In the genomic region with DNA sequence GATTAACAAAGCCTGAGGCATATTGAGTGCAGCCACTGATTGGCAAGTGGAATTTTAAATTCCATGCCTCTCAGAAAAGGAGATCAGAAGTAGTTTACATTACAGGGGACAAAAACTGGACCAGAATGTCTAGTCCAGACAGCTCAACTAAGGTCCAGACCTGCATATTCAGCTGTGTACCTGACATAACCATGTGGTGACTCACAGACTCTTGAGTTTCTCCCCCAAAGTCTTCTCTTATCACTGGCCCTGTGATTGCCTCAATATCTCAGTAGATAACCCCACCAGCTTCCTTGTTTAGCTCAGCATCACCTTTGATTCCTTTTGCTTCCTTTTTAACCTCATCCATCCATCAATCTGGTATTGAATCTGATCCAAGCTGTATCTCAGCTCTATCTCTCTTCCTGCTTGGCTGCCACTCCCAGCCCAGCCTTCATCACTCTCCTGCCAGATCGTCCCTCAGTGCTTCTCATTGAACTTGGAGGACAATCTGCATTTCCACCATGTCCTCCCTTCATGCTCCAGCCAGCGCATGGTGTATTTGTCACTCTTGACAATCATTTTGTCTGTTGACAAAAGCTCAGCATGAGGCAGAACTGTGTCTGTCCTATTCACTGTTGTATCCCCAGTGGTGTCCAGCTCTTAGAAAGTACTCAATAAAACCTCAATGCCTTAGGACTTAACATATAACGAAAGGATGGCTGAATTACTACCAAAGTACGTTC, we compare ENCODE assay signal across 16 cellular contexts. TPM values are rescaled to one million over a fixed set of nuclear protein-coding genes. Genes with fewer than 3 reads are reported as not detected.
A peak's percentile ranks its signal among the peaks of the same experiment; 100 is the strongest.
DNase-seq lines count a peak whose midpoint lies in the region; ATAC-seq and TF ChIP-seq lines count a peak whose summit lies in the region.
"Had no signal": no experiment of that assay in that cellular context is flagged by ENCODE, and none has a peak within 500 bp of the region (broad histone marks: within the 10 kb centered on the region; RNA-seq: fewer than 3 reads in every experiment).

No MANE protein-coding gene starts in this region.

- no peaks in the 10 kb centered on the region for H3K9me3 Mint-ChIP-seq in activated CD4-positive, alpha-beta T cell treated with anti-CD3 and anti-CD28 coated beads, Interleukin-2, amount 10 ng/mL, durations not matched to agents 24 days and 14 days
- H3K9me3 Mint-ChIP-seq: CD4-positive, alpha-beta memory T cell had no signal

- H3K27ac ChIP-seq in body of pancreas (peak overlapping the region in 3 of 4 donors; percentile 45 to 52 (median 51)), lung (ENCODE audit: low read depth in 1 of 2, low read length in 1 of 2) (no peak overlapping the region), suprapubic skin (peak overlapping the region; percentile 29)
- H3K27ac ChIP-seq: HL-60 had no signal

- intact Hi-C loops in body of pancreas (cut with DNase I), result no loop called here
- intact Hi-C loops in activated CD4-positive, alpha-beta T cell treated with anti-CD3 and anti-CD28 coated beads, Interleukin-2, amount 10 ng/mL, durations not matched to agents 24 days and 14 days (cut with micrococcal nuclease), result no loop called here

- TF ChIP-seq POLR2A in body of pancreas (IDR thresholded peaks at IDR 0.05) (no peak), suprapubic skin (IDR thresholded peaks at IDR 0.05) (no peak)

- H3K27me3 ChIP-seq in body of pancreas (no peaks in the 10 kb centered on the region), lung (ENCODE audit: control insufficient read depth, insufficient read depth) (no peaks in the 10 kb centered on the region), suprapubic skin (no peaks in the 10 kb centered on the region)

- H3K36me3 Mint-ChIP-seq in activated CD4-positive, alpha-beta T cell treated with anti-CD3 and anti-CD28 coated beads, Interleukin-2, amount 10 ng/mL, durations not matched to agents 24 days and 14 days (ENCODE audit: low read depth), result no peaks in the 10 kb centered on the region

- ATAC-seq in body of pancreas (no peak), lung (ENCODE audit: insufficient read depth, low FRiP score) (peak; percentile 5)
- ATAC-seq: Right ventricle myocardium inferior had no signal

- no peak overlapping the region for H3K4me3 Mint-ChIP-seq in activated CD4-positive, alpha-beta T cell treated with anti-CD3 and anti-CD28 coated beads, Interleukin-2, amount 10 ng/mL, durations not matched to agents 24 days and 14 days
- H3K4me3 Mint-ChIP-seq: CD4-positive, alpha-beta memory T cell had no signal

- H3K9me3 ChIP-seq in body of pancreas, result no peaks in the 10 kb centered on the region
- peaks cover 0 to 2% of the 10 kb centered on the region in 2 donors for H3K9me3 ChIP-seq in lung (ENCODE audit: control insufficient read depth in 2 of 2, insufficient read depth in 1 of 2, low read length in 1 of 2)
- H3K9me3 ChIP-seq in suprapubic skin, result no peaks in the 10 kb centered on the region

- WGBS in body of pancreas, 2 donors, result 24 to 30% methylated on average over 4 of the region's 4 CpGs
- WGBS in lung, 2 donors, result 63 to 68% methylated on average over 4 of the region's 4 CpGs
- WGBS in suprapubic skin, result 68% methylated on average over 4 of the region's 4 CpGs

- no peak overlapping the region for H3K4me3 ChIP-seq in body of pancreas
- H3K4me3 ChIP-seq in lung, result no peak overlapping the region
- no peak overlapping the region for H3K4me3 ChIP-seq in suprapubic skin

- peak; percentile 68 for DNase-seq in NCI-H226
- no peak for DNase-seq in body of pancreas
- DNase-seq in lung (ENCODE audit: low spot score), result no peak
- no peak for DNase-seq in suprapubic skin (ENCODE audit: low spot score in 2 of 2)
- no peak for DNase-seq in inferior parietal cortex (ENCODE audit: extremely low spot score)
- DNase-seq in HCEC 1CT, result no peak
- DNase-seq in activated CD4-positive, alpha-beta T cell treated with anti-CD3 and anti-CD28 coated beads, Interleukin-2, amount 10 ng/mL, durations not matched to agents 24 days and 14 days, result no peak
- DNase-seq: CD4-positive, alpha-beta memory T cell; DMS79; H7; MV-4-11; NCI-H2029; NCI-H2171; NCI-H510A had no signal

- no peak for TF ChIP-seq CTCF in body of pancreas (IDR thresholded peaks at IDR 0.05)
- no peak for TF ChIP-seq CTCF in lung (IDR thresholded peaks at IDR 0.05; ENCODE audit: control extremely low read depth, extremely low read depth)
- no peak for TF ChIP-seq CTCF in suprapubic skin (IDR thresholded peaks at IDR 0.05)

- H3K4me1 Mint-ChIP-seq in activated CD4-positive, alpha-beta T cell treated with anti-CD3 and anti-CD28 coated beads, Interleukin-2, amount 10 ng/mL, durations not matched to agents 24 days and 14 days, result peaks cover 12% of the 10 kb centered on the region

- H3K27me3 Mint-ChIP-seq in activated CD4-positive, alpha-beta T cell treated with anti-CD3 and anti-CD28 coated beads, Interleukin-2, amount 10 ng/mL, durations not matched to agents 24 days and 14 days, result no peaks in the 10 kb centered on the region
- H3K27me3 Mint-ChIP-seq: CD4-positive, alpha-beta memory T cell had no signal

- TF ChIP-seq EP300 in suprapubic skin (IDR thresholded peaks at IDR 0.05), result no peak

- H3K4me1 ChIP-seq in body of pancreas (peaks cover 21% of the 10 kb centered on the region), lung (ENCODE audit: control insufficient read depth in 2 of 2, insufficient read depth in 2 of 2, low read length in 2 of 2) (peaks cover 0 to 3% of the 10 kb centered on the region in 2 donors), suprapubic skin (peaks cover 4% of the 10 kb centered on the region)

- H3K36me3 ChIP-seq in body of pancreas (replicated peaks in 1 of 2; ENCODE audit: insufficient read depth in 1 of 2, low read depth in 2 of 2), result no peaks in the 10 kb centered on the region
- no peaks in the 10 kb centered on the region for H3K36me3 ChIP-seq in lung (ENCODE audit: control insufficient read depth in 2 of 2, insufficient read depth in 2 of 2, low read length in 2 of 2)
- no peaks in the 10 kb centered on the region for H3K36me3 ChIP-seq in suprapubic skin

- no peak overlapping the region for H3K27ac Mint-ChIP-seq in activated CD4-positive, alpha-beta T cell treated with anti-CD3 and anti-CD28 coated beads, Interleukin-2, amount 10 ng/mL, durations not matched to agents 24 days and 14 days

RNA-seq across cellular contexts. Expression of gene SLC2A9, which starts 27.8 kb away (rescaled TPM):
- total RNA-seq in body of pancreas (1 to 10 TPM; 1.6 to 8.6 TPM), lung (10 to 100 TPM in 1 of 2 donors, 1 to 10 TPM in 1; 4.6 to 18.6 TPM), suprapubic skin (1 to 10 TPM; 3.5 to 9.2 (median 8.1) TPM)
- 10 to 100 TPM in 1 of 2 donors, 1 to 10 TPM in 1; 2.9 to 10.5 TPM for polyA plus RNA-seq in lung
- 1.6 and 2.4 TPM in 2 replicates for total RNA-seq in activated CD4-positive, alpha-beta T cell treated with anti-CD3 and anti-CD28 coated beads, Interleukin-2, amount 10 ng/mL, durations not matched to agents 24 days and 14 days
- total RNA-seq: H7 had no signal

Comparison
In these comparisons a context has a peak if more than half of its experiments do, and no peak if none do; other contexts are left out.
1. H3K27ac ChIP-seq: peak in body of pancreas (3 of 4) and suprapubic skin (single experiment); none in lung (0 of 2).